Comparison of ENCODE assay signal across 2 cellular contexts in the genomic region with DNA sequence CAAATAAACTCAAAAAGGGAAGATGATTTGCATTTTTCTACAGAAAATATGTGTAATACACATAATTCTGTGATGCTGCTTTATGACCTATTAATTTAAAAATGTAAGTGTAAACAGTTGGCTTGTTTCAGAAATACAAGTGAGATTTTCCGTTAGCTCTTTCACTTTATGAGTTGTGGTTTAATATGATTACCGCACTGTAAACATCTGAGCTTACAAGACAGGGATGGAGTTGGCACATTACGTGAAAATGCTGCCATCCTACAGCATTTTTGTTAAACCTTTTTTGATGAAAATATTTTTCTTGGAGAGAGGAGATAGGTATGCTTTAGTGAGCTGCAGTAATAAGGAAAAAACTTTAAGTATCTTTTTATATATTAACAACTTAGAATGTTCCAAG.
TF ChIP-seq lines count a peak whose summit lies in the region.

No MANE protein-coding gene starts in this region.

TF ChIP-seq in IMR-90, 13 proteins besides CTCF, POLR2A, EP300 and RAD21:
- TF ChIP-seq, protein P1, sequence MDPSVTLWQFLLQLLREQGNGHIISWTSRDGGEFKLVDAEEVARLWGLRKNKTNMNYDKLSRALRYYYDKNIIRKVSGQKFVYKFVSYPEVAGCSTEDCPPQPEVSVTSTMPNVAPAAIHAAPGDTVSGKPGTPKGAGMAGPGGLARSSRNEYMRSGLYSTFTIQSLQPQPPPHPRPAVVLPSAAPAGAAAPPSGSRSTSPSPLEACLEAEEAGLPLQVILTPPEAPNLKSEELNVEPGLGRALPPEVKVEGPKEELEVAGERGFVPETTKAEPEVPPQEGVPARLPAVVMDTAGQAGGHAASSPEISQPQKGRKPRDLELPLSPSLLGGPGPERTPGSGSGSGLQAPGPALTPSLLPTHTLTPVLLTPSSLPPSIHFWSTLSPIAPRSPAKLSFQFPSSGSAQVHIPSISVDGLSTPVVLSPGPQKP (IDR thresholded peaks at IDR 0.05; ENCODE audit: borderline replicate concordance, low read depth, low read length), result no peak
- no peak for TF ChIP-seq SMC3 (IDR thresholded peaks at IDR 0.05; ENCODE audit: low read depth, low read length)

TF ChIP-seq in SK-N-SH, 30 proteins besides CTCF, POLR2A, EP300 and RAD21 (continued from another document):
- TF ChIP-seq RCOR1 (IDR thresholded peaks at IDR 0.05; ENCODE audit: low read length) (no peak), MEF2A (IDR thresholded peaks at IDR 0.05; ENCODE audit: borderline replicate concordance, low read depth) (no peak), POLR2AphosphoS5 (IDR thresholded peaks at IDR 0.05; ENCODE audit: low read depth, low read length) (no peak), MXI1 (IDR thresholded peaks at IDR 0.05; ENCODE audit: low read depth, low read length) (no peak)
TF ChIP-seq in SK-N-SH: peak in this region for 0.
